ENCODE assay signal across 8 cellular contexts in the genomic region with DNA sequence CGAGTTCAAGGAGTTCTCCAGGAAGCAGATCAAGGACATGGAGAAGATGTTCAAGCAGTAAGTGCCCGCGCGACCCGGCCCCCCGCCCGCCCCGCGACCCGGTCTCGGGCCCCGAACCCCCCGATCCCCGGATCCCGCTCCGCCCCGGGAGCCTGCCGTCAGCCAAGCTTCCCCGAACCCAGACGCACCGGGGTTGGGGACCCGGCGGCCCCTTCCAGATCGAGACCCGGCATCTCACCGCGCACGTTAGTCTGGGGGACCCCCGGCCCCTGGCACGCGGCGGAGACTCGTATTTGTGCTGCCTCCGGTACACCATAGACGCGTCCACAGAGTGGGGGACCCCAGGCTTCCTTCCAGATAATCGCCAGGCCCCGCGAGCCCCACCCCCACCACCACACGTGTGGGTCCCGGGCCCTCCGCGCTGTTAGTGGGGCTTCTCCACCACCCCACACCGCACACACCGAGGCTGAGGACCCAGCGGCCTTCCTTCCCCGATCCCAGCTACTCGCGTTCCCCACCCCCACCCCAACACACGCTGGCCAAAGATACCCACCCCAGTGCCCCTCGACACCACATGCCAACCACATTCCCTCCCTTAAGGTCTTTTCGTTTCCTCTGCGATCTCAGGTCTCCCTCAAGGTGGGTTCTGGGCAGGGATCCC. TPM values are rescaled to one million over a fixed set of nuclear protein-coding genes. Genes with fewer than 3 reads are reported as not detected.
A peak's percentile ranks its signal among the peaks of the same experiment; 100 is the strongest.
DNase-seq lines count a peak whose midpoint lies in the region; ATAC-seq and TF ChIP-seq lines count a peak whose summit lies in the region.

No MANE protein-coding gene starts in this region.

- H3K4me1 ChIP-seq in BE2C (no peaks in the 10 kb centered on the region; the same call in 1 of the 2 replicates), HEK293 (ENCODE audit: control insufficient read depth, insufficient read depth, low read length) (peaks cover 3% of the 10 kb centered on the region; the same call in 1 of the 2 replicates), ascending aorta (peaks cover 10 to 35% of the 10 kb centered on the region in 2 donors), lung (ENCODE audit: control insufficient read depth in 2 of 2, insufficient read depth in 2 of 2, low read length in 2 of 2) (peaks cover 0 to 6% of the 10 kb centered on the region in 2 donors), upper lobe of right lung (peaks cover 19% of the 10 kb centered on the region)

- ATAC-seq in lung (ENCODE audit: insufficient read depth, low FRiP score) (no peak), upper lobe of right lung (no peak)

- H3K9me3 ChIP-seq in BE2C (no peaks in the 10 kb centered on the region), HEK293 (ENCODE audit: control insufficient read depth, insufficient read depth, low read depth, low read length) (no peaks in the 10 kb centered on the region), ascending aorta (no peaks in the 10 kb centered on the region), lung (ENCODE audit: control insufficient read depth in 2 of 2, insufficient read depth in 1 of 2, low read length in 1 of 2) (no peaks in the 10 kb centered on the region), upper lobe of right lung (no peaks in the 10 kb centered on the region)

- CTCF ChIA-PET in HEK293 (lab: Yijun Ruan, JAX), result interaction anchor here (0.6 to 1.8 kb wide), 3 partner anchors 42 to 94 kb away, joined by 3 to 7 read pairs (median 3); no protein-coding TSS in a partner anchor

- H3K36me3 ChIP-seq in BE2C, result no peaks in the 10 kb centered on the region
- H3K36me3 ChIP-seq in HEK293 (ENCODE audit: control insufficient read depth in 2 of 2, insufficient read depth in 1 of 2, low read length in 2 of 2), result peaks cover 0 to 20% of the 10 kb centered on the region in 2 experiments; a peak in 1 of 3 replicates
- H3K36me3 ChIP-seq in ascending aorta, result no peaks in the 10 kb centered on the region
- H3K36me3 ChIP-seq in lung (ENCODE audit: control insufficient read depth in 2 of 2, insufficient read depth in 2 of 2, low read length in 2 of 2), result no peaks in the 10 kb centered on the region
- no peaks in the 10 kb centered on the region for H3K36me3 ChIP-seq in upper lobe of right lung

- TF ChIP-seq CTCF in BE2C (IDR thresholded peaks at IDR 0.05; ENCODE audit: low read depth, low read length) (no peak), HEK293 (tag by site-specific recombination; IDR thresholded peaks at IDR 0.05) (no peak), ascending aorta (IDR thresholded peaks at IDR 0.05) (no peak), lung (IDR thresholded peaks at IDR 0.05; ENCODE audit: control extremely low read depth, extremely low read depth) (no peak), upper lobe of right lung (IDR thresholded peaks at IDR 0.05) (no peak)

- WGBS in lung, 2 donors, result 2% methylated on average over 51 to 53 of the region's 53 CpGs

- DNase-seq in BE2C, result no peak
- no peak for DNase-seq in ascending aorta (ENCODE audit: low spot score in 2 of 2)
- DNase-seq in lung (ENCODE audit: low spot score), result no peak
- DNase-seq in upper lobe of right lung, result no peak
- no peak for DNase-seq in HK-2 (ENCODE audit: unreplicated experiment)
- no peak for DNase-seq in SKM-1 (lab: John Stamatoyannopoulos, UW; ENCODE audit: unreplicated experiment)
- no peak for DNase-seq in NOMO-1 treated with dmso at 0.1 percent for 144 hours (lab: John Stamatoyannopoulos, UW; ENCODE audit: unreplicated experiment)

- H3K27me3 ChIP-seq in BE2C (no peaks in the 10 kb centered on the region), ascending aorta (no peaks in the 10 kb centered on the region), lung (ENCODE audit: control insufficient read depth, insufficient read depth) (no peaks in the 10 kb centered on the region), upper lobe of right lung (no peaks in the 10 kb centered on the region)

- POLR2A ChIA-PET in HEK293 (lab: Yijun Ruan, JAX), result interaction anchor here (0.5 to 0.7 kb wide), 2 partner anchors 9 to 820 kb away, joined by 3 read pairs; no protein-coding TSS in a partner anchor

- peak overlapping the region; percentile 61; the same call in 1 of the 2 replicates for H3K27ac ChIP-seq in HEK293 (ENCODE audit: extremely low read depth, low read depth, low read length)
- peak overlapping the region in 1 of 2 donors; percentile 52 for H3K27ac ChIP-seq in ascending aorta
- H3K27ac ChIP-seq in lung (ENCODE audit: low read depth in 1 of 2, low read length in 1 of 2), result peak overlapping the region in 1 of 2 donors; percentile 76
- peak overlapping the region; percentile 68 for H3K27ac ChIP-seq in upper lobe of right lung

- H3K4me3 ChIP-seq in BE2C (ENCODE audit: low read depth, low read length) (peak overlapping the region; percentile 64), HEK293 (ENCODE audit: low read depth, low read length) (peak overlapping the region; percentile 72), ascending aorta (peak overlapping the region; percentile 95 to 96), lung (peak overlapping the region; percentile 79), upper lobe of right lung (peak overlapping the region; percentile 68)

- intact Hi-C loops in ascending aorta (cut with DNase I), result loop anchor here (2.0 to 5.0 kb wide), 2 partner anchors 74 to 83 kb away; no protein-coding TSS in a partner anchor
- intact Hi-C loops in upper lobe of right lung (cut with DNase I), result no loop called here

TF ChIP-seq in HEK293, 187 proteins besides CTCF, POLR2A, EP300 and RAD21 (continues in another document):
- TF ChIP-seq GLIS1 (tag by site-specific recombination; IDR thresholded peaks at IDR 0.05) (peak; percentile 15; the same call in 1 of the 2 replicates), ZNF658 (tag by site-specific recombination; IDR thresholded peaks at IDR 0.05) (no peak), ZNF335 (tag by site-specific recombination; conservative IDR thresholded peaks at IDR 0.05) (peak; percentile 61), GLI2 (tag by site-specific recombination; IDR thresholded peaks at IDR 0.05; ENCODE audit: borderline replicate concordance, low read depth) (no peak), ZNF837 (tag by site-specific recombination; IDR thresholded peaks at IDR 0.05) (no peak), ZNF514 (tag by site-specific recombination; IDR thresholded peaks at IDR 0.05) (no peak), KLF9 (tag by site-specific recombination; IDR thresholded peaks at IDR 0.05; ENCODE audit: low read depth) (peak; percentile 34; the same call in 1 of the 2 replicates), EGR2 (tag by site-specific recombination; IDR thresholded peaks at IDR 0.05; ENCODE audit: low read depth) (no peak), PATZ1 (tag by site-specific recombination; IDR thresholded peaks at IDR 0.05) (peak; percentile 58; the same call in 1 of the 2 replicates), TRIM28 (IDR thresholded peaks at IDR 0.05; ENCODE audit: borderline replicate concordance, low read length) (no peak), GLIS2 (tag by site-specific recombination; IDR thresholded peaks at IDR 0.05) (peak; percentile 61; the same call in 1 of the 2 replicates)
- TF ChIP-seq, protein P1, sequence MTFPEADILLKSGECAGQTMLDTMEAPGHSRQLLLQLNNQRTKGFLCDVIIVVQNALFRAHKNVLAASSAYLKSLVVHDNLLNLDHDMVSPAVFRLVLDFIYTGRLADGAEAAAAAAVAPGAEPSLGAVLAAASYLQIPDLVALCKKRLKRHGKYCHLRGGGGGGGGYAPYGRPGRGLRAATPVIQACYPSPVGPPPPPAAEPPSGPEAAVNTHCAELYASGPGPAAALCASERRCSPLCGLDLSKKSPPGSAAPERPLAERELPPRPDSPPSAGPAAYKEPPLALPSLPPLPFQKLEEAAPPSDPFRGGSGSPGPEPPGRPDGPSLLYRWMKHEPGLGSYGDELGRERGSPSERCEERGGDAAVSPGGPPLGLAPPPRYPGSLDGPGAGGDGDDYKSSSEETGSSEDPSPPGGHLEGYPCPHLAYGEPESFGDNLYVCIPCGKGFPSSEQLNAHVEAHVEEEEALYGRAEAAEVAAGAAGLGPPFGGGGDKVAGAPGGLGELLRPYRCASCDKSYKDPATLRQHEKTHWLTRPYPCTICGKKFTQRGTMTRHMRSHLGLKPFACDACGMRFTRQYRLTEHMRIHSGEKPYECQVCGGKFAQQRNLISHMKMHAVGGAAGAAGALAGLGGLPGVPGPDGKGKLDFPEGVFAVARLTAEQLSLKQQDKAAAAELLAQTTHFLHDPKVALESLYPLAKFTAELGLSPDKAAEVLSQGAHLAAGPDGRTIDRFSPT (tag by site-specific recombination; IDR thresholded peaks at IDR 0.05), result peak; percentile 66

RNA-seq across cellular contexts. Expression of gene EFHD2, which starts 0.7 kb away (rescaled TPM):
- polyA plus RNA-seq in BE2C (2012; ENCODE audit: insufficient read depth, insufficient read length, low read depth), result 8.8 TPM
- total RNA-seq in ascending aorta, result 116 TPM
- total RNA-seq in lung, result 100 to 1,000 TPM in 1 of 2 donors, 10 to 100 TPM in 1; 28.2 to 107 TPM
- polyA plus RNA-seq in lung, result 100 to 1,000 TPM in 1 of 2 donors, 10 to 100 TPM in 1; 73.6 to 175 TPM
- total RNA-seq in upper lobe of right lung, result 64.3 TPM

RNA-seq across cellular contexts. Expression of gene CTRC, which starts 27.9 kb away (rescaled TPM):
- not detected for polyA plus RNA-seq in BE2C (2012; ENCODE audit: insufficient read depth, insufficient read length, low read depth)
- total RNA-seq in ascending aorta (not detected), lung (1 to 10 TPM in 1 of 2 donors, not detected in 1; 4.6 TPM), upper lobe of right lung (0.23 TPM)
- under 1 TPM; 0.48 to 0.81 TPM for polyA plus RNA-seq in lung

RNA-seq across cellular contexts. Expression of gene CELA2A, which starts 46.2 kb away (rescaled TPM):
- polyA plus RNA-seq in BE2C (2012; ENCODE audit: insufficient read depth, insufficient read length, low read depth), result not detected
- total RNA-seq in ascending aorta, result not detected
- total RNA-seq in lung, result 1 to 10 TPM in 1 of 2 donors, not detected in 1; 1.5 TPM
- polyA plus RNA-seq in lung, result under 1 TPM; 0.11 to 0.20 TPM
- total RNA-seq in upper lobe of right lung, result not detected
